ENCODE assay signal across 8 cellular contexts in the genomic region with DNA sequence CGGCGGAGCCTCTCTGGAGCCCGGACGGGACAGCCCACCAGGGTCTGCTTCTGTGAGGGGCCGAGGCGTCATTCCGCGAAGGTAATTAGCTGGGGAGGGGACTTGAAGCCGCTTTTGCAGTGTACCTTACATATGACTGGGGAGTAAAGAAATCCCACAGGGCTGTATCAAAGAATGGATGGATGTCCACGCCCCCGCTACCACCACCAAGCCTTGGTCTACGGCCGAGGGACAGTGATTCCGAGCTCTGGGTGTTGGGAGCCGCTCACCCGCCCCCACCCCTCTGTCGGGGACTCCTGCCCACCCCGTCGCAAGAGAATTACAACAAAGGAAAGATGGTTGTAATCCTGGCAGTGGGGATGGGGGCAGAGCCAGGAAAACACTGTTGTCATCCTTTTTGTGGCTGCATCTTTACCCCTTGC. TPM values are rescaled to one million over a fixed set of nuclear protein-coding genes. Genes with fewer than 3 reads are reported as not detected.
DNase-seq lines count a peak whose midpoint lies in the region; ATAC-seq and TF ChIP-seq lines count a peak whose summit lies in the region.

No MANE protein-coding gene starts in this region.

- peak overlapping the region; percentile 86 for H3K27ac ChIP-seq in CD4-positive, alpha-beta memory T cell (ENCODE audit: low read depth, low read length)

- ATAC-seq in GM19372 (IDR thresholded peaks at IDR 0.05; ENCODE audit: low read depth, unreplicated experiment) (peak; percentile 4), HG03520 (IDR thresholded peaks at IDR 0.05; ENCODE audit: unreplicated experiment) (peak; percentile 2), WTC11 (peak; percentile 27), omental fat pad (ENCODE audit: low FRiP score) (peak; percentile 45)

- peaks cover 47% of the 10 kb centered on the region for H3K4me1 ChIP-seq in CD4-positive, alpha-beta memory T cell (ENCODE audit: insufficient read depth, low read length)

- H3K4me3 Mint-ChIP-seq in CD4-positive, alpha-beta memory T cell = peak overlapping the region; percentile 93 to 98 (median 95)
- peak overlapping the region; percentile 89 for H3K4me3 Mint-ChIP-seq in WTC11

- H3K9me3 ChIP-seq in CD4-positive, alpha-beta memory T cell (ENCODE audit: control insufficient read depth in 1 of 2, low read length in 2 of 2) = no peaks in the 10 kb centered on the region

- H3K9me3 Mint-ChIP-seq in CD4-positive, alpha-beta memory T cell = no peaks in the 10 kb centered on the region
- H3K9me3 Mint-ChIP-seq in WTC11 = no peaks in the 10 kb centered on the region

- POLR2A ChIA-PET in CD4-positive, alpha-beta memory T cell (lab: Charles Lee; ENCODE audit: partially characterized antibody) = interaction anchor here (0.7 to 3.0 kb wide), 11 partner anchors 10 to 149 kb away, joined by 3 to 49 read pairs (median 4); a partner anchor contains a TSS
- POLR2A ChIA-PET in WTC11 (lab: Charles Lee) = interaction anchor here (1.0 to 2.4 kb wide), 3 partner anchors 9 to 80 kb away, joined by 3 to 44 read pairs (median 6); a partner anchor contains a TSS

- H3K4me3 ChIP-seq in CD4-positive, alpha-beta memory T cell (ENCODE audit: low read length in 2 of 2) = peak overlapping the region; percentile 74 to 79

- intact Hi-C loops in CD4-positive, alpha-beta memory T cell (cut with micrococcal nuclease) = loop anchor here (2.0 kb wide), 1 partner anchor 51 kb away; no protein-coding TSS in a partner anchor

- CTCF ChIA-PET in CD4-positive, alpha-beta memory T cell (lab: Charles Lee; ENCODE audit: partially characterized antibody) = interaction anchor here (0.7 to 2.1 kb wide), 10 partner anchors 8 to 181 kb away, joined by 3 to 12 read pairs (median 5); a partner anchor contains a TSS
- CTCF ChIA-PET in WTC11 (lab: Charles Lee) = interaction anchor here (0.8 to 1.6 kb wide), 3 partner anchors 11 to 79 kb away, joined by 3 to 5 read pairs (median 4); no protein-coding TSS in a partner anchor

- peaks cover 28 to 66% (median 31%) of the 10 kb centered on the region in 4 donors for H3K4me1 Mint-ChIP-seq in CD4-positive, alpha-beta memory T cell
- H3K4me1 Mint-ChIP-seq in WTC11 = peaks cover 38% of the 10 kb centered on the region

- peaks cover 2 to 6% of the 10 kb centered on the region in 2 donors for H3K36me3 Mint-ChIP-seq in CD4-positive, alpha-beta memory T cell
- no peaks in the 10 kb centered on the region for H3K36me3 Mint-ChIP-seq in WTC11

- no peaks in the 10 kb centered on the region for H3K27me3 ChIP-seq in CD4-positive, alpha-beta memory T cell (ENCODE audit: insufficient read depth, low read length)

- H3K27ac Mint-ChIP-seq in CD4-positive, alpha-beta memory T cell = peak overlapping the region; percentile 96 to 97 (median 96)
- peak overlapping the region; percentile 94; the same call in 1 of the 2 replicates for H3K27ac Mint-ChIP-seq in WTC11

- DNase-seq in CD4-positive, alpha-beta memory T cell = no peak
- DNase-seq in WTC11 (ENCODE audit: low spot score) = peak; percentile 29
- DNase-seq in foreskin melanocyte = peak; percentile 5
- no peak for DNase-seq in omental fat pad (ENCODE audit: low spot score)
- no peak for DNase-seq in hippocampal formation (lab: John Stamatoyannopoulos, UW)
- DNase-seq in mucosa of gallbladder (ENCODE audit: low spot score) = no peak

- H3K27me3 Mint-ChIP-seq in CD4-positive, alpha-beta memory T cell = no peaks in the 10 kb centered on the region
- no peaks in the 10 kb centered on the region for H3K27me3 Mint-ChIP-seq in WTC11 (ENCODE audit: low read depth)

- H3K36me3 ChIP-seq in CD4-positive, alpha-beta memory T cell (ENCODE audit: insufficient read depth, low read length) = no peaks in the 10 kb centered on the region

- TF ChIP-seq CTCF in WTC11 (IDR thresholded peaks at IDR 0.05) = no peak
- TF ChIP-seq CTCF in omental fat pad (IDR thresholded peaks at IDR 0.05) = no peak

TF ChIP-seq in WTC11, 78 proteins besides CTCF, POLR2A, EP300 and RAD21:
- TF ChIP-seq, protein P1, sequence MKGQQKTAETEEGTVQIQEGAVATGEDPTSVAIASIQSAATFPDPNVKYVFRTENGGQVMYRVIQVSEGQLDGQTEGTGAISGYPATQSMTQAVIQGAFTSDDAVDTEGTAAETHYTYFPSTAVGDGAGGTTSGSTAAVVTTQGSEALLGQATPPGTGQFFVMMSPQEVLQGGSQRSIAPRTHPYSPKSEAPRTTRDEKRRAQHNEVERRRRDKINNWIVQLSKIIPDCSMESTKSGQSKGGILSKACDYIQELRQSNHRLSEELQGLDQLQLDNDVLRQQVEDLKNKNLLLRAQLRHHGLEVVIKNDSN (CRISPR knock-in tag; IDR thresholded peaks at IDR 0.05) = no peak
- TF ChIP-seq, protein P2, sequence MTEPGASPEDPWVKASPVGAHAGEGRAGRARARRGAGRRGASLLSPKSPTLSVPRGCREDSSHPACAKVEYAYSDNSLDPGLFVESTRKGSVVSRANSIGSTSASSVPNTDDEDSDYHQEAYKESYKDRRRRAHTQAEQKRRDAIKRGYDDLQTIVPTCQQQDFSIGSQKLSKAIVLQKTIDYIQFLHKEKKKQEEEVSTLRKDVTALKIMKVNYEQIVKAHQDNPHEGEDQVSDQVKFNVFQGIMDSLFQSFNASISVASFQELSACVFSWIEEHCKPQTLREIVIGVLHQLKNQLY (CRISPR knock-in tag; IDR thresholded peaks at IDR 0.05) = no peak
- TF ChIP-seq, protein P3, sequence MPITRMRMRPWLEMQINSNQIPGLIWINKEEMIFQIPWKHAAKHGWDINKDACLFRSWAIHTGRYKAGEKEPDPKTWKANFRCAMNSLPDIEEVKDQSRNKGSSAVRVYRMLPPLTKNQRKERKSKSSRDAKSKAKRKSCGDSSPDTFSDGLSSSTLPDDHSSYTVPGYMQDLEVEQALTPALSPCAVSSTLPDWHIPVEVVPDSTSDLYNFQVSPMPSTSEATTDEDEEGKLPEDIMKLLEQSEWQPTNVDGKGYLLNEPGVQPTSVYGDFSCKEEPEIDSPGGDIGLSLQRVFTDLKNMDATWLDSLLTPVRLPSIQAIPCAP (CRISPR knock-in tag; IDR thresholded peaks at IDR 0.05) = no peak
- TF ChIP-seq ETV6 (CRISPR knock-in tag; IDR thresholded peaks at IDR 0.05) = no peak
- TF ChIP-seq ZBTB21 (CRISPR knock-in tag; IDR thresholded peaks at IDR 0.05; ENCODE audit: borderline replicate concordance) = no peak

RNA-seq across cellular contexts. Expression of a gene that starts 0.8 kb away (rescaled TPM):
- total RNA-seq in CD4-positive, alpha-beta memory T cell = 1 to 10 TPM; 7.5 to 8.0 TPM
- polyA plus RNA-seq in CD4-positive, alpha-beta memory T cell = 1 to 10 TPM; 1.4 to 1.9 TPM
- total RNA-seq in WTC11 (2021) (11.7 to 11.8 TPM (median 11.8 TPM) in 3 replicates), omental fat pad (10 to 100 TPM in 2 of 4 donors, 1 to 10 TPM in 2; 7.2 to 12.6 (median 10.4) TPM), mucosa of gallbladder (13.9 TPM)

Comparison
In these comparisons a context has a peak if more than half of its experiments do, and no peak if none do; other contexts are left out.
1. DNase-seq: peak in WTC11 (single experiment) and foreskin melanocyte (single experiment); none in CD4-positive, alpha-beta memory T cell (0 of 5), omental fat pad (single experiment), hippocampal formation (0 of 2) and mucosa of gallbladder (single experiment).
2. Peak in every context shown above with its lines, with median percentiles within 50 percentile points of each other: ATAC-seq.